9 cellular contexts compared by ENCODE assay signal in the genomic region with DNA sequence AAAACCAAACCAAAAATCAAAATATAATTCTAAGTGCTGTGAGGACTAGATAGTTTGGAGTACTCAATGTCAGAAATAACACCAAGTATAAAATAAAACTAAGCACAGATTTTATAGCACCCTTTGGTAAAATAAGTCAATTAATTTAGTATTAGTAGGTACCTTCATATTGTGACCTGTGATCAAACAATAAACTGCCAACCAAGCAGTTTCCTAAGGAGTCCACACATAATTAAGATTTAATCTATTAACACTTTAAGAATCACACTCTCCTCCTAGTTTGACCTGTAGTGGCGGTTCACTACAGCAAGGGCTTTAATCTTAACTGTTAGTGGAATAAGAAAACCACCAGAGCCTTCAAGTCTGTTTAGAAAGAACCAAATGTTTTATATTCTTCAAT. TPM values are rescaled to one million over a fixed set of nuclear protein-coding genes. Genes with fewer than 3 reads are reported as not detected.
DNase-seq lines count a peak whose midpoint lies in the region; ATAC-seq and TF ChIP-seq lines count a peak whose summit lies in the region.
"Had no signal": no experiment of that assay in that cellular context is flagged by ENCODE, and none has a peak within 500 bp of the region (broad histone marks: within the 10 kb centered on the region; RNA-seq: fewer than 3 reads in every experiment).

No MANE protein-coding gene starts in this region.

- intact Hi-C loops in gastrocnemius medialis (cut with DNase I; ENCODE audit: low total_unique reads) (loop anchor here (10.0 kb wide), 1 partner anchor 1968 kb away; a partner anchor contains a TSS), body of pancreas (cut with DNase I) (no loop called here)

- peaks cover 72% of the 10 kb centered on the region for H4K20me1 ChIP-seq in SK-N-SH (ENCODE audit: insufficient read depth)

- CTCF ChIA-PET in SK-N-SH (lab: Yijun Ruan, JAX), result interaction anchor here (3.0 kb wide), 1 partner anchor 284 kb away, joined by 13 read pairs; no protein-coding TSS in a partner anchor

- WGBS in SK-N-SH (ENCODE audit: low lambda C conversion rate), result 82% methylated on average over 1 of the region's 1 CpG
- WGBS in body of pancreas, 2 donors, result 48 to 52% methylated on average over 1 of the region's 1 CpG

- H2AFZ ChIP-seq in SK-N-SH (ENCODE audit: low read depth), result no peak overlapping the region

- H3K4me3 ChIP-seq in SK-N-SH (ENCODE audit: low read depth in 2 of 2, low read length in 1 of 2), result peak overlapping the region; percentile 97 to 99; a peak in 3 of 4 replicates
- peak overlapping the region; percentile 97 for H3K4me3 ChIP-seq in SK-N-MC
- H3K4me3 ChIP-seq in gastrocnemius medialis, result peak overlapping the region in 3 of 4 donors; percentile 88 to 97 (median 92)
- no peak overlapping the region for H3K4me3 ChIP-seq in body of pancreas

- DNase-seq in SK-N-SH (no peak), SK-N-MC (ENCODE audit: low read depth, low spot score) (no peak), epithelial cell of prostate (ENCODE audit: low read depth, low spot score) (no peak), gastrocnemius medialis (no peak), body of pancreas (no peak), NCI-H226 (no peak)

- H3K4me2 ChIP-seq in SK-N-SH, result peak overlapping the region; percentile 90

- no peak for TF ChIP-seq EP300 in SK-N-SH (IDR thresholded peaks at IDR 0.05; ENCODE audit: borderline replicate concordance in 1 of 2, low read depth in 1 of 2, low read length in 1 of 2)

- TF ChIP-seq CTCF in SK-N-SH (IDR thresholded peaks at IDR 0.05) (no peak), gastrocnemius medialis (IDR thresholded peaks at IDR 0.05 in 4 of 5, conservative IDR thresholded peaks at IDR 0.05 in 1 of 5) (no peak), body of pancreas (IDR thresholded peaks at IDR 0.05) (no peak)

- no peaks in the 10 kb centered on the region for H3K9me3 ChIP-seq in SK-N-SH
- H3K9me3 ChIP-seq in SK-N-MC (ENCODE audit: low read depth, low read length), result no peaks in the 10 kb centered on the region
- H3K9me3 ChIP-seq in gastrocnemius medialis, result no peaks in the 10 kb centered on the region
- H3K9me3 ChIP-seq in body of pancreas, result no peaks in the 10 kb centered on the region

- no peak for ATAC-seq in SK-N-SH treated with all-trans-retinoic acid at 6 μM for 48 hours
- ATAC-seq in gastrocnemius medialis, result no peak
- ATAC-seq in GM18511 (IDR thresholded peaks at IDR 0.05; ENCODE audit: unreplicated experiment), result no peak
- ATAC-seq in body of pancreas, result no peak

- H3K4me1 ChIP-seq in SK-N-SH (ENCODE audit: control insufficient read depth in 1 of 2, insufficient read depth in 2 of 2, low read depth in 1 of 2, low read length in 1 of 2) (peaks cover 9 to 24% of the 10 kb centered on the region in 2 experiments), gastrocnemius medialis (peaks cover 43 to 46% of the 10 kb centered on the region in 2 donors), body of pancreas (peaks cover 33% of the 10 kb centered on the region)

- peaks cover 66 to 68% of the 10 kb centered on the region in 2 experiments for H3K36me3 ChIP-seq in SK-N-SH (replicated peaks in 1 of 2; ENCODE audit: control insufficient read depth in 1 of 2, insufficient read depth in 2 of 2, low read length in 1 of 2)
- H3K36me3 ChIP-seq in SK-N-MC (ENCODE audit: insufficient read depth, low read length), result peaks cover 72% of the 10 kb centered on the region
- peaks cover 0 to 57% of the 10 kb centered on the region in 2 donors for H3K36me3 ChIP-seq in gastrocnemius medialis
- H3K36me3 ChIP-seq in body of pancreas (replicated peaks in 1 of 2; ENCODE audit: insufficient read depth in 1 of 2, low read depth in 2 of 2), result peaks cover 20 to 22% of the 10 kb centered on the region in 2 donors

- TF ChIP-seq RAD21 in SK-N-SH (IDR thresholded peaks at IDR 0.05; ENCODE audit: low read length), result no peak

- peaks cover 24% of the 10 kb centered on the region for H3F3A ChIP-seq in SK-N-SH (replicated peaks; ENCODE audit: insufficient read depth)

- POLR2A ChIA-PET in SK-N-SH (lab: Yijun Ruan, JAX), result no interaction called here

- in situ Hi-C loops in gastrocnemius medialis (cut with MboI; ENCODE audit: low sequenced_read_pairs in 4 of 4), result no loop called here

- H3K27me3 ChIP-seq in SK-N-SH (ENCODE audit: insufficient read depth), result no peaks in the 10 kb centered on the region
- no peaks in the 10 kb centered on the region for H3K27me3 ChIP-seq in gastrocnemius medialis
- no peaks in the 10 kb centered on the region for H3K27me3 ChIP-seq in body of pancreas

- no peaks in the 10 kb centered on the region for H3K9me2 ChIP-seq in SK-N-SH

- H3K27ac ChIP-seq in SK-N-SH (ENCODE audit: low read depth in 2 of 2, low read length in 1 of 2), result no peak overlapping the region
- peak overlapping the region; percentile 68 for H3K27ac ChIP-seq in SK-N-MC
- H3K27ac ChIP-seq in epithelial cell of prostate, result peak overlapping the region; percentile 46
- peak overlapping the region; percentile 99 for H3K27ac ChIP-seq in gastrocnemius medialis
- H3K27ac ChIP-seq in body of pancreas, result no peak overlapping the region
- H3K27ac ChIP-seq: 22Rv1 had no signal

- no peak for TF ChIP-seq POLR2A in gastrocnemius medialis (IDR thresholded peaks at IDR 0.05)
- no peak for TF ChIP-seq POLR2A in body of pancreas (IDR thresholded peaks at IDR 0.05)

- H3K79me2 ChIP-seq in SK-N-SH (ENCODE audit: insufficient read depth), result peaks cover 95% of the 10 kb centered on the region

- H3K9ac ChIP-seq in SK-N-SH (peak overlapping the region; percentile 100; the same call in 1 of the 2 replicates), SK-N-MC (ENCODE audit: insufficient read length) (peak overlapping the region; percentile 99)

TF ChIP-seq in SK-N-SH, 30 proteins besides CTCF, POLR2A, EP300 and RAD21:
- TF ChIP-seq FOXJ3 (CRISPR knock-in tag; IDR thresholded peaks at IDR 0.05), result no peak
- TF ChIP-seq YY1 (IDR thresholded peaks at IDR 0.05; ENCODE audit: low read depth), result no peak
- TF ChIP-seq, protein P1, sequence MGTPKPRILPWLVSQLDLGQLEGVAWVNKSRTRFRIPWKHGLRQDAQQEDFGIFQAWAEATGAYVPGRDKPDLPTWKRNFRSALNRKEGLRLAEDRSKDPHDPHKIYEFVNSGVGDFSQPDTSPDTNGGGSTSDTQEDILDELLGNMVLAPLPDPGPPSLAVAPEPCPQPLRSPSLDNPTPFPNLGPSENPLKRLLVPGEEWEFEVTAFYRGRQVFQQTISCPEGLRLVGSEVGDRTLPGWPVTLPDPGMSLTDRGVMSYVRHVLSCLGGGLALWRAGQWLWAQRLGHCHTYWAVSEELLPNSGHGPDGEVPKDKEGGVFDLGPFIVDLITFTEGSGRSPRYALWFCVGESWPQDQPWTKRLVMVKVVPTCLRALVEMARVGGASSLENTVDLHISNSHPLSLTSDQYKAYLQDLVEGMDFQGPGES (IDR thresholded peaks at IDR 0.05; ENCODE audit: low read depth, low read length), result no peak
TF ChIP-seq in SK-N-SH: peak in this region for 0.

TF ChIP-seq in SK-N-SH treated with all-trans-retinoic acid at 6 μM for 48 hours, 23 proteins besides CTCF, POLR2A, EP300 and RAD21:
- TF ChIP-seq PPARA (CRISPR knock-in tag; IDR thresholded peaks at IDR 0.05; ENCODE audit: borderline replicate concordance), result no peak
- no peak for TF ChIP-seq SNAI2 (CRISPR knock-in tag; IDR thresholded peaks at IDR 0.05)
- TF ChIP-seq ARNTL (CRISPR knock-in tag; IDR thresholded peaks at IDR 0.05; ENCODE audit: borderline replicate concordance, low read depth), result no peak
- no peak for TF ChIP-seq ZFP30 (CRISPR knock-in tag; IDR thresholded peaks at IDR 0.05)
- no peak for TF ChIP-seq ZFP3 (CRISPR knock-in tag; IDR thresholded peaks at IDR 0.05)
- TF ChIP-seq TCF4 (CRISPR knock-in tag; IDR thresholded peaks at IDR 0.05; ENCODE audit: borderline replicate concordance), result no peak

RNA-seq across cellular contexts. Expression of a gene that starts 2.8 kb away (rescaled TPM):
- polyA plus RNA-seq in SK-N-SH (2012; rRNA removed), result 470 and 474 TPM in 2 replicates
- 481 and 493 TPM in 2 replicates for polyA plus RNA-seq in SK-N-SH (2012; cell fraction: cytosol; rRNA removed)
- polyA plus RNA-seq in SK-N-SH (2012; cell fraction: nucleus; rRNA removed), result 411 and 462 TPM in 2 replicates
- 100 to 1,000 TPM; 313 to 390 (median 349) TPM for total RNA-seq in gastrocnemius medialis
- 100 to 1,000 TPM; 132 to 223 TPM for total RNA-seq in body of pancreas

RNA-seq across cellular contexts. Expression of a gene that starts 3.4 kb away (rescaled TPM):
- polyA plus RNA-seq in SK-N-SH (2012; rRNA removed), result 0.96 and 1.0 TPM in 2 replicates
- 2.5 and 2.9 TPM in 2 replicates for polyA plus RNA-seq in SK-N-SH (2012; cell fraction: cytosol; rRNA removed)
- 0.69 and 1.4 TPM in 2 replicates for polyA plus RNA-seq in SK-N-SH (2012; cell fraction: nucleus; rRNA removed)
- total RNA-seq in gastrocnemius medialis (1 to 10 TPM; 2.8 to 3.9 (median 3.6) TPM), body of pancreas (1 to 10 TPM; 3.9 to 4.3 TPM)

RNA-seq across cellular contexts. Expression of a gene that starts 56.0 kb away (rescaled TPM):
- polyA plus RNA-seq in SK-N-SH (2012; rRNA removed), result 0.78 and 0.81 TPM in 2 replicates
- polyA plus RNA-seq in SK-N-SH (2012; cell fraction: cytosol; rRNA removed), result 0.68 and 0.95 TPM in 2 replicates
- 0.77 and 2.3 TPM in 2 replicates for polyA plus RNA-seq in SK-N-SH (2012; cell fraction: nucleus; rRNA removed)
- 1 to 10 TPM; 1.7 to 4.1 (median 2.2) TPM for total RNA-seq in gastrocnemius medialis
- 1 to 10 TPM; 6.0 to 6.6 TPM for total RNA-seq in body of pancreas

Comparison
In these comparisons a context has a peak if more than half of its experiments do, and no peak if none do; other contexts are left out.
1. H3K27ac ChIP-seq: peak in SK-N-MC (single experiment), epithelial cell of prostate (single experiment) and gastrocnemius medialis (4 of 4); none in SK-N-SH (0 of 2) and body of pancreas (0 of 4).
2. H3K4me3 ChIP-seq: peak in SK-N-SH (2 of 2), SK-N-MC (single experiment) and gastrocnemius medialis (3 of 4); none in body of pancreas (0 of 2).